19 cellular contexts compared by ENCODE assay signal in the genomic region with DNA sequence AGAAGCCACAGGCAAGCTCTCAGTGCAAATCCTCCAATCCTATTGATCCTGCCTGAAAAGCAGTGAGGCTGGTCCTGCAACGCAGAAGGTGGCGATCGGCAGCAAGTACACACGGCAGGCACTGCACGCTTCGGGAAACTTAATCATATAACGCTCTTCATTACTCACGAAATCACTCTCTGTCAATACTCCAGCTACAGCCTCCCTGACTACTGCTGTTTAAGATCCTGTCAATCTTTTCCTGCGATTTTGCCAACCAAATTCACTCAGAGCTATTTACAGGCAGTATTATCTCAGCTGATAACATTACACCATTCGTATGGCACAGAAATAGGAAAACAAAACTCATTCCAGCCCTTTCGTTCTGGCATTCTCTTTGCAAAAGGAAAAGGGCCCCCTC.
"Had no signal": no experiment of that assay in that cellular context is flagged by ENCODE, and none has a peak within 500 bp of the region (broad histone marks: within the 10 kb centered on the region; RNA-seq: fewer than 3 reads in every experiment).

No MANE protein-coding gene starts in this region.

- DNase-seq: activated CD4-positive, alpha-beta T cell treated with anti-CD3 and anti-CD28 coated beads, Interleukin-2, amount 50 U/mL, for 4 hours; activated gamma-delta T cell; activated T-cell treated with anti-CD3 and anti-CD28 coated beads, Interleukin-2, amount 50 U/mL, for 72 hours; dermis blood vessel endothelial cell; effector memory CD8-positive, alpha-beta T cell; esophagus squamous epithelium; left cardiac atrium; mesendoderm; naive thymus-derived CD4-positive, alpha-beta T cell; occipital lobe; retina; stimulated activated CD4-positive, alpha-beta T cell treated with anti-CD3 and anti-CD28 coated beads, Interleukin-12 subunit alpha, Interleukin-12 subunit beta, amount 100 ng/mL, for 4 hours; stimulated activated CD4-positive, alpha-beta T cell treated with anti-CD3 and anti-CD28 coated beads, Interleukin-1b, Interleukin-23, amount 100 ng/mL, for 48 hours; stimulated activated CD8-positive, alpha-beta memory T cell treated with anti-CD3 and anti-CD28 coated beads, Interleukin-4, amount 100 ng/mL, for 48 hours; stimulated activated naive CD4-positive, alpha-beta T cell; thyroid gland had no signal

- H3K4me1 ChIP-seq: ascending aorta, esophagus squamous epithelium, thyroid gland had no signal

- H3K4me3 Mint-ChIP-seq: activated naive CD4-positive, alpha-beta T cell treated with anti-CD3 and anti-CD28 coated beads, Interleukin-2, amount 50 U/mL, for 24 hours; activated T-cell treated with anti-CD3 and anti-CD28 coated beads, Interleukin-2, amount 50 U/mL, for 72 hours; effector memory CD8-positive, alpha-beta T cell; naive thymus-derived CD4-positive, alpha-beta T cell; T-helper 2 cell treated with Interferon-gamma antibody and Interleukin-4, amounts not matched to agents 5 μg/mL and 100 μg/mL, for 36 hours had no signal

- H3K9me3 ChIP-seq: ascending aorta, thyroid gland had no signal

- H3K27me3 ChIP-seq: ascending aorta, esophagus squamous epithelium, thyroid gland had no signal

- ATAC-seq: activated T-cell treated with anti-CD3 and anti-CD28 coated beads, Interleukin-2, amount 50 U/mL, for 72 hours; effector memory CD8-positive, alpha-beta T cell; left cardiac atrium; naive thymus-derived CD4-positive, alpha-beta T cell had no signal

- H3K27me3 Mint-ChIP-seq: activated naive CD4-positive, alpha-beta T cell treated with anti-CD3 and anti-CD28 coated beads, Interleukin-2, amount 50 U/mL, for 24 hours; effector memory CD8-positive, alpha-beta T cell; naive thymus-derived CD4-positive, alpha-beta T cell had no signal

- H3K4me3 ChIP-seq: ascending aorta, esophagus squamous epithelium, thyroid gland had no signal

- H3K27ac Mint-ChIP-seq: activated naive CD4-positive, alpha-beta T cell treated with anti-CD3 and anti-CD28 coated beads, Interleukin-2, amount 50 U/mL, for 24 hours; activated T-cell treated with anti-CD3 and anti-CD28 coated beads, Interleukin-2, amount 50 U/mL, for 72 hours; effector memory CD8-positive, alpha-beta T cell; T-helper 2 cell treated with Interferon-gamma antibody and Interleukin-4, amounts not matched to agents 5 μg/mL and 100 μg/mL, for 36 hours had no signal

- H3K4me1 Mint-ChIP-seq: activated naive CD4-positive, alpha-beta T cell treated with anti-CD3 and anti-CD28 coated beads, Interleukin-2, amount 50 U/mL, for 24 hours; naive thymus-derived CD4-positive, alpha-beta T cell had no signal

- H3K36me3 Mint-ChIP-seq: activated naive CD4-positive, alpha-beta T cell treated with anti-CD3 and anti-CD28 coated beads, Interleukin-2, amount 50 U/mL, for 24 hours had no signal

- H3K36me3 ChIP-seq: ascending aorta, esophagus squamous epithelium, thyroid gland had no signal

- H3K27ac ChIP-seq: ascending aorta, esophagus squamous epithelium, thyroid gland had no signal
